In genomic region chr11:128483211-128483788, GRCh38 we compare ENCODE assay signal across 8 cellular contexts.
DNase-seq lines count a peak whose midpoint lies in the region; ATAC-seq and TF ChIP-seq lines count a peak whose summit lies in the region.

No MANE protein-coding gene starts in this region.

- peak overlapping the region; percentile 98 for H3K27ac Mint-ChIP-seq in T-cell

- peaks cover 97% of the 10 kb centered on the region for H3K36me3 Mint-ChIP-seq in T-cell

- CTCF ChIA-PET in T-cell (lab: Charles Lee), result interaction anchor here (0.7 to 2.4 kb wide), 14 partner anchors 12 to 193 kb away, joined by 3 to 11 read pairs (median 4); no protein-coding TSS in a partner anchor

- no peak overlapping the region for H3K9ac ChIP-seq in parathyroid adenoma

- no peak overlapping the region for H3K4me2 ChIP-seq in parathyroid adenoma (ENCODE audit: low read length)

- H3K4me3 ChIP-seq in parathyroid adenoma (ENCODE audit: low read depth, low read length), result no peak overlapping the region

- no peaks in the 10 kb centered on the region for H3K79me2 ChIP-seq in parathyroid adenoma

- no peaks in the 10 kb centered on the region for H3K9me3 Mint-ChIP-seq in T-cell

- peak; percentile 70 for ATAC-seq in GM19035 (IDR thresholded peaks at IDR 0.05; ENCODE audit: unreplicated experiment)
- ATAC-seq in HG02840 (IDR thresholded peaks at IDR 0.05; ENCODE audit: low FRiP score, unreplicated experiment), result peak; percentile 58
- ATAC-seq in T-cell (replicated peaks in 1 of 4), result peak; percentile 11 to 66 (median 24)

- H3K27me3 ChIP-seq in parathyroid adenoma (ENCODE audit: control insufficient read depth, insufficient read depth, low read length), result no peaks in the 10 kb centered on the region

- H3K4me1 Mint-ChIP-seq in T-cell, result peaks cover 98 to 100% (median 98%) of the 10 kb centered on the region in 3 donors

- H3K9me3 ChIP-seq in parathyroid adenoma (ENCODE audit: control insufficient read depth, low read length), result no peaks in the 10 kb centered on the region

- peak overlapping the region; percentile 11 for H3K27ac ChIP-seq in parathyroid adenoma

- POLR2A ChIA-PET in T-cell (lab: Charles Lee), result interaction anchor here (0.6 to 3.1 kb wide), 15 partner anchors 8 to 180 kb away, joined by 3 to 17 read pairs (median 4); no protein-coding TSS in a partner anchor

- no peaks in the 10 kb centered on the region for H3K27me3 Mint-ChIP-seq in T-cell

- H2AFZ ChIP-seq in parathyroid adenoma, result no peak overlapping the region

- H3K4me1 ChIP-seq in parathyroid adenoma, result peaks cover 2% of the 10 kb centered on the region

- H3K4me3 Mint-ChIP-seq in T-cell, result peak overlapping the region; percentile 63 to 99 (median 77)

- DNase-seq in T-cell (peak in 7 of 34 experiments; percentile 29 to 67 (median 50)), AML-193 (lab: John Stamatoyannopoulos, UW) (no peak), HCEC 1CT (no peak), NCI-H524 (lab: John Stamatoyannopoulos, UW) (no peak)
- no peak for DNase-seq in activated CD8-positive, alpha-beta memory T cell treated with anti-CD3 and anti-CD28 coated beads, Interleukin-2, amount 50 U/mL, for 48 hours

- TF ChIP-seq CTCF in parathyroid adenoma (IDR thresholded peaks at IDR 0.05), result no peak

- H3K36me3 ChIP-seq in parathyroid adenoma (ENCODE audit: control insufficient read depth, insufficient read depth, low read length), result no peaks in the 10 kb centered on the region
